In genomic region chr17:35668807-35669206, GRCh38 we compare ENCODE assay signal across 1 cellular context.
TF ChIP-seq lines count a peak whose summit lies in the region.

No MANE protein-coding gene starts in this region.

TF ChIP-seq in GM12878, 131 proteins besides CTCF, POLR2A, EP300 and RAD21 (continued from another document):
- TF ChIP-seq CEBPZ (IDR thresholded peaks at IDR 0.05; ENCODE audit: low read depth, low read length) (no peak), STAT1 (conservative IDR thresholded peaks at IDR 0.05) (no peak), BACH1 (IDR thresholded peaks at IDR 0.05; ENCODE audit: borderline replicate concordance) (no peak), BRCA1 (IDR thresholded peaks at IDR 0.05; ENCODE audit: low read depth, low read length) (no peak), NRF1 (conservative IDR thresholded peaks at IDR 0.05; ENCODE audit: low read depth, low read length) (no peak), CBX5 (IDR thresholded peaks at IDR 0.05; ENCODE audit: low read depth) (no peak), IRF3 (IDR thresholded peaks at IDR 0.05) (no peak), ZBTB40 (IDR thresholded peaks at IDR 0.05; ENCODE audit: borderline replicate concordance) (no peak), BHLHE40 (IDR thresholded peaks at IDR 0.05; ENCODE audit: borderline replicate concordance in 1 of 2, low read depth in 2 of 2, low read length in 1 of 2) (no peak), HDAC6 (IDR thresholded peaks at IDR 0.05; ENCODE audit: unreplicated experiment) (no peak), YBX1 (IDR thresholded peaks at IDR 0.05) (no peak), RELB (IDR thresholded peaks at IDR 0.05; ENCODE audit: low read depth) (no peak), PBX3 (IDR thresholded peaks at IDR 0.05; ENCODE audit: insufficient replicate concordance, low read depth, low read length) (no peak), KLF5 (IDR thresholded peaks at IDR 0.05; ENCODE audit: partially characterized antibody) (no peak), ZBED1 (IDR thresholded peaks at IDR 0.05; ENCODE audit: borderline replicate concordance) (no peak), CHD2 (IDR thresholded peaks at IDR 0.05; ENCODE audit: borderline replicate concordance, low read depth, low read length) (no peak), ATF7 (IDR thresholded peaks at IDR 0.05; ENCODE audit: low read depth) (no peak)
